ENCODE assay signal across 16 cellular contexts in the genomic region with DNA sequence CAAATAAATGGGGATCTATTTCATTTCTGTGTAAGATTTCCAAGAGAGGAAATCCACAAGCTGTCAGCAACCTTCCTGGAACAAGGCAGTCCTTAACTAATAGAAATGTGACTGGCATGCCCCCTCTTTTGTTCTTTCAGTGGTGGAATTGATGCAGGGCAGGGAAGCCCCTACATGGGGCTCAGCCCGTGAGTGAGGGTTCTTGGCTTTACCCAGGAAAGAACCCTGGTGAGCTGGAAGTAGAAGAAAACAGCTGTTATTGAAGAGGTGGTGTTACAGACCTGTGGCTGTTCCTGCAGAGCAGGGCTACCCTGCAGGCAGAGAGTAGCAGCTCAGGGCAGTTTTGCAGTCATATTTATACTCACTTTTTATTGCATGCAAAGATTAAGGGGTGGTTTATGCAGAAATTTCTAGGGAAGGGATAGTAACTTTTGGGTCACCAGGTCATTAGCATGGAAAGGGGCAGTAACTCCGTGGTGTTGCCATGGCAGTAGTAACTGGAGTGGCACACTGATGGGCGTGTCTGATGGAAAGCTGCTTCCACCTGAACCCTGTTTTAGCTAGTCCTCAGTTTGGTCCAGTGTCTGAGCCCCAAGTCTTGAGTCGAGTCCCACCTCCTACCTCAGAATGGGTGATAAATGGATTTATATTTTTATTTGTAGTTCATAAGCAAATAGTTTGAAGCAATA.
A peak's percentile ranks its signal among the peaks of the same experiment; 100 is the strongest.
DNase-seq lines count a peak whose midpoint lies in the region; ATAC-seq and TF ChIP-seq lines count a peak whose summit lies in the region.
"Had no signal": no experiment of that assay in that cellular context is flagged by ENCODE, and none has a peak within 500 bp of the region (broad histone marks: within the 10 kb centered on the region; RNA-seq: fewer than 3 reads in every experiment).

No MANE protein-coding gene starts in this region.

- H3K4me1 Mint-ChIP-seq in GM23338 (peaks cover 32% of the 10 kb centered on the region; the same call in 2 of the 3 replicates), WTC11 (peaks cover 27% of the 10 kb centered on the region)
- H3K4me1 Mint-ChIP-seq in stimulated activated naive B cell treated with anti-CD40 and anti-IgM and Interleukin-4, amounts not matched to agents 10 μg/mL and 1 μg/mL and 100 μg/mL, for 72 hours: peaks cover 34 to 39% of the 10 kb centered on the region in 2 donors

- no peaks in the 10 kb centered on the region for H3K36me3 ChIP-seq in GM23338 (ENCODE audit: insufficient read depth)
- H3K36me3 ChIP-seq in HEK293 (ENCODE audit: control insufficient read depth in 2 of 2, insufficient read depth in 1 of 2, low read length in 2 of 2): no peaks in the 10 kb centered on the region
- H3K36me3 ChIP-seq: BLaER1 treated with 17β-estradiol and CSF1 and Interleukin-3, amounts not matched to agents 10 nM and 100 nM had no signal

- H3K27me3 Mint-ChIP-seq in GM23338 (ENCODE audit: insufficient read depth, low read depth, poor library complexity) (peaks cover 4% of the 10 kb centered on the region), WTC11 (ENCODE audit: low read depth) (no peaks in the 10 kb centered on the region)
- no peaks in the 10 kb centered on the region for H3K27me3 Mint-ChIP-seq in stimulated activated naive B cell treated with anti-CD40 and anti-IgM and Interleukin-4, amounts not matched to agents 10 μg/mL and 1 μg/mL and 100 μg/mL, for 72 hours
- H3K27me3 Mint-ChIP-seq: B cell had no signal

- no peaks in the 10 kb centered on the region for H3K9me3 ChIP-seq in HEK293 (ENCODE audit: control insufficient read depth, insufficient read depth, low read depth, low read length)

- CTCF ChIA-PET in HEK293 (lab: Yijun Ruan, JAX) (no interaction called here), WTC11 (lab: Charles Lee) (no interaction called here)

- POLR2A ChIA-PET in HEK293 (lab: Yijun Ruan, JAX): no interaction called here
- POLR2A ChIA-PET in WTC11 (lab: Charles Lee): interaction anchor here (0.6 kb wide), 1 partner anchor 67 kb away, joined by 4 read pairs; no protein-coding TSS in a partner anchor

- no peak overlapping the region for H3K4me3 Mint-ChIP-seq in GM23338
- H3K4me3 Mint-ChIP-seq in WTC11: no peak overlapping the region
- no peak overlapping the region for H3K4me3 Mint-ChIP-seq in stimulated activated naive B cell treated with anti-CD40 and anti-IgM and Interleukin-4, amounts not matched to agents 10 μg/mL and 1 μg/mL and 100 μg/mL, for 72 hours
- H3K4me3 Mint-ChIP-seq: B cell; CD8-positive, alpha-beta memory T cell; H9 had no signal

- H3K27ac ChIP-seq in GM23338 (ENCODE audit: low read depth) (no peak overlapping the region), HEK293 (ENCODE audit: extremely low read depth, low read depth, low read length) (no peak overlapping the region)
- H3K27ac ChIP-seq: BLaER1 treated with 17β-estradiol and CSF1 and Interleukin-3, amounts not matched to agents 10 nM and 100 nM had no signal

- H3K4me3 ChIP-seq in GM23338: no peak overlapping the region
- no peak overlapping the region for H3K4me3 ChIP-seq in HEK293 (ENCODE audit: low read depth, low read length)
- H3K4me3 ChIP-seq: BLaER1 treated with 17β-estradiol and CSF1 and Interleukin-3, amounts not matched to agents 10 nM and 100 nM had no signal

- H2AFZ ChIP-seq in GM23338: no peak overlapping the region

- no peaks in the 10 kb centered on the region for H3K79me2 ChIP-seq in GM23338 (replicated peaks; ENCODE audit: insufficient read depth)

- H3K9me3 Mint-ChIP-seq in GM23338 (peaks cover 5% of the 10 kb centered on the region; the same call in 2 of the 3 replicates), WTC11 (peaks cover 15% of the 10 kb centered on the region)
- no peaks in the 10 kb centered on the region for H3K9me3 Mint-ChIP-seq in stimulated activated naive B cell treated with anti-CD40 and anti-IgM and Interleukin-4, amounts not matched to agents 10 μg/mL and 1 μg/mL and 100 μg/mL, for 72 hours
- H3K9me3 Mint-ChIP-seq: CD8-positive, alpha-beta memory T cell had no signal

- H3K9me2 ChIP-seq in GM23338 (ENCODE audit: insufficient read depth): no peaks in the 10 kb centered on the region

- peak; percentile 82 for ATAC-seq in GM23338
- peak; percentile 58 for ATAC-seq in WTC11
- no peak for ATAC-seq in stimulated activated naive B cell treated with anti-CD40 and anti-IgM and Interleukin-4, amounts not matched to agents 10 μg/mL and 1 μg/mL and 100 μg/mL, for 72 hours (replicated peaks)
- no peak for ATAC-seq in GM19351 (IDR thresholded peaks at IDR 0.05; ENCODE audit: unreplicated experiment)
- no peak for ATAC-seq in HG03378 (IDR thresholded peaks at IDR 0.05; ENCODE audit: unreplicated experiment)

- TF ChIP-seq CTCF in GM23338 (conservative IDR thresholded peaks at IDR 0.05; ENCODE audit: low read depth in 2 of 2): no peak
- no peak for TF ChIP-seq CTCF in HEK293 (tag by site-specific recombination; IDR thresholded peaks at IDR 0.05)
- no peak for TF ChIP-seq CTCF in WTC11 (IDR thresholded peaks at IDR 0.05)

- no peaks in the 10 kb centered on the region for H3K4me1 ChIP-seq in GM23338 (ENCODE audit: insufficient read depth)
- no peaks in the 10 kb centered on the region for H3K4me1 ChIP-seq in HEK293 (ENCODE audit: control insufficient read depth, insufficient read depth, low read length)

- H3K27ac Mint-ChIP-seq in GM23338 (no peak overlapping the region), WTC11 (no peak overlapping the region)
- peak overlapping the region; percentile 57 for H3K27ac Mint-ChIP-seq in stimulated activated naive B cell treated with anti-CD40 and anti-IgM and Interleukin-4, amounts not matched to agents 10 μg/mL and 1 μg/mL and 100 μg/mL, for 72 hours
- H3K27ac Mint-ChIP-seq: B cell, H9 had no signal

- peak; percentile 22 for DNase-seq in GM23338 (ENCODE audit: low spot score)
- DNase-seq in WTC11 (ENCODE audit: low spot score): no peak
- no peak for DNase-seq in stimulated activated naive B cell treated with anti-CD40 and anti-IgM and Interleukin-4, amounts not matched to agents 10 μg/mL and 1 μg/mL and 100 μg/mL, for 72 hours
- DNase-seq: CD8-positive, alpha-beta memory T cell; COR-L47; DMS 273 treated with DMSO at 0.1 percent for 48 hours; DMS53; DND-41; EL; GOT3; H9 had no signal

- H3K27me3 ChIP-seq in GM23338 (ENCODE audit: insufficient read depth): no peaks in the 10 kb centered on the region
- H3K27me3 ChIP-seq: BLaER1 treated with 17β-estradiol and CSF1 and Interleukin-3, amounts not matched to agents 10 nM and 100 nM had no signal

- H4K20me1 ChIP-seq in GM23338 (replicated peaks; ENCODE audit: insufficient read depth): no peaks in the 10 kb centered on the region

- no peaks in the 10 kb centered on the region for H3F3A ChIP-seq in GM23338 (replicated peaks; ENCODE audit: low read depth)

- no peak overlapping the region for H3K4me2 ChIP-seq in GM23338
- H3K4me2 ChIP-seq: BLaER1 treated with 17β-estradiol and CSF1 and Interleukin-3, amounts not matched to agents 10 nM and 100 nM had no signal

- H3K36me3 Mint-ChIP-seq in GM23338 (ENCODE audit: low read depth) (peaks cover 7% of the 10 kb centered on the region; the same call in 2 of the 3 replicates), WTC11 (peaks cover 8% of the 10 kb centered on the region)
- peaks cover 8 to 15% of the 10 kb centered on the region in 2 donors for H3K36me3 Mint-ChIP-seq in stimulated activated naive B cell treated with anti-CD40 and anti-IgM and Interleukin-4, amounts not matched to agents 10 μg/mL and 1 μg/mL and 100 μg/mL, for 72 hours

TF ChIP-seq in GM23338, 12 proteins besides CTCF, POLR2A, EP300 and RAD21:
- TF ChIP-seq NANOG (IDR thresholded peaks at IDR 0.05; ENCODE audit: borderline replicate concordance) (no peak), JUNB (IDR thresholded peaks at IDR 0.05; ENCODE audit: unreplicated experiment) (no peak), CREB1 (CRISPR knock-in tag; IDR thresholded peaks at IDR 0.05; ENCODE audit: low read depth) (no peak), POLR2AphosphoS5 (IDR thresholded peaks at IDR 0.05; ENCODE audit: low read depth) (no peak)

TF ChIP-seq in HEK293, 187 proteins besides CTCF, POLR2A, EP300 and RAD21:
- 0 out of 2 replicates have a peak, but pooled peaks have one; percentile 17 for TF ChIP-seq ZNF341 (tag by site-specific recombination; IDR thresholded peaks at IDR 0.05; ENCODE audit: low read depth)
- TF ChIP-seq, protein P1, sequence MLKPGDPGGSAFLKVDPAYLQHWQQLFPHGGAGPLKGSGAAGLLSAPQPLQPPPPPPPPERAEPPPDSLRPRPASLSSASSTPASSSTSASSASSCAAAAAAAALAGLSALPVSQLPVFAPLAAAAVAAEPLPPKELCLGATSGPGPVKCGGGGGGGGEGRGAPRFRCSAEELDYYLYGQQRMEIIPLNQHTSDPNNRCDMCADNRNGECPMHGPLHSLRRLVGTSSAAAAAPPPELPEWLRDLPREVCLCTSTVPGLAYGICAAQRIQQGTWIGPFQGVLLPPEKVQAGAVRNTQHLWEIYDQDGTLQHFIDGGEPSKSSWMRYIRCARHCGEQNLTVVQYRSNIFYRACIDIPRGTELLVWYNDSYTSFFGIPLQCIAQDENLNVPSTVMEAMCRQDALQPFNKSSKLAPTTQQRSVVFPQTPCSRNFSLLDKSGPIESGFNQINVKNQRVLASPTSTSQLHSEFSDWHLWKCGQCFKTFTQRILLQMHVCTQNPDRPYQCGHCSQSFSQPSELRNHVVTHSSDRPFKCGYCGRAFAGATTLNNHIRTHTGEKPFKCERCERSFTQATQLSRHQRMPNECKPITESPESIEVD (tag by site-specific recombination; IDR thresholded peaks at IDR 0.05): no peak
- peak; percentile 24; the same call in 1 of the 2 replicates for TF ChIP-seq ZNF530 (tag by site-specific recombination; IDR thresholded peaks at IDR 0.05; ENCODE audit: low read depth)

TF ChIP-seq in WTC11, 78 proteins besides CTCF, POLR2A, EP300 and RAD21 (continues in another document):
- TF ChIP-seq NFE2L1 (CRISPR knock-in tag; IDR thresholded peaks at IDR 0.05): no peak
- no peak for TF ChIP-seq ATF1 (CRISPR knock-in tag; IDR thresholded peaks at IDR 0.05)
- no peak for TF ChIP-seq ZNF423 (CRISPR knock-in tag; IDR thresholded peaks at IDR 0.05)
- TF ChIP-seq RORB (CRISPR knock-in tag; IDR thresholded peaks at IDR 0.05): no peak
- no peak for TF ChIP-seq SOX15 (CRISPR knock-in tag; IDR thresholded peaks at IDR 0.05)

Comparison
In these comparisons a context has a peak if more than half of its experiments do, and no peak if none do; other contexts are left out.
1. ATAC-seq: peak in GM23338 (single experiment) and WTC11 (single experiment); none in stimulated activated naive B cell treated with anti-CD40 and anti-IgM and Interleukin-4, amounts not matched to agents 10 μg/mL and 1 μg/mL and 100 μg/mL, for 72 hours (0 of 2), GM19351 (single experiment) and HG03378 (single experiment).